ENCODE assay signal across 1 cellular context in the genomic region with DNA sequence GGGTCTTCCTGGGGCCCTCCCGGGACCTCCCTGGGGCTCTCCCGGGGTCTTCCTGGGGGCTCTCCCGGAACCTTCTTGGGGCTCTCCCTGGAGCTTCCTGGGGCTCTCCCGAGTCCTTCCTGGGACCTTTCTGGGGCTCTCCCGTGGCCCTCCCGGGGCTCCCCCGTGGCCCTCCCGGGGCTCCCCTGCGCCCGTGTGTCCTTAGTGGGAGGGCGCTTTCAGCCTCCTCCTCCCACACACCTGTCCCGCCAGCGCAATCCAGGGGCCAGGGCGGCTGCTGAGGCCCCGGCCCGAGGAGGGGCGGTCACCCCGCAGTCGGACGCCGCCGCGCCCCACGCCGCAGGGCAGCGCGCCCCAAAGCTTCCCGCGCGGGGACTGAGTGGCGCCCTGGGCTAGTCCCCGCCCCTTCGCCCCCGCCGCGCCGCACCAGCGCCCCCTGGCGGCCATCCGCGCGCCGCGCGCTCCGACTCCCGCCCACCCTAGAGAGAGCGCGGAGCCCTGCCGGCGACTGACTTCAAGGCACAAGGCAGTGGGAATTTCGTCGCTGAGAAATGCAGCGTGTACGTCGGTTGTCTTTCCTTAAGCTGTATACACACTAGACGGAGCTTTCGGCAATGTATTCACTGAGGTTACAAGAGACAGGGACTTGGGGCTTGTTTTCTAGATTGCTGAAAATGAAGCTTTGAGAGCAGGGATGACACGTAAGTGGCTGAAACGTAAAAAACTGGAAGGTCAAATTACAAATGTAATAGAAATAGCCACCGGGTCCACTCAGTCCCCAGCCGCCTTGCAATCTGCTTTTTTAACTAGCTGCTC.
A peak's percentile ranks its signal among the peaks of the same experiment; 100 is the strongest.
TF ChIP-seq lines count a peak whose summit lies in the region.

No MANE protein-coding gene starts in this region.

TF ChIP-seq in K562, 482 proteins besides CTCF, POLR2A, EP300 and RAD21 (continued from another document and continues in another):
- TF ChIP-seq, protein P1, sequence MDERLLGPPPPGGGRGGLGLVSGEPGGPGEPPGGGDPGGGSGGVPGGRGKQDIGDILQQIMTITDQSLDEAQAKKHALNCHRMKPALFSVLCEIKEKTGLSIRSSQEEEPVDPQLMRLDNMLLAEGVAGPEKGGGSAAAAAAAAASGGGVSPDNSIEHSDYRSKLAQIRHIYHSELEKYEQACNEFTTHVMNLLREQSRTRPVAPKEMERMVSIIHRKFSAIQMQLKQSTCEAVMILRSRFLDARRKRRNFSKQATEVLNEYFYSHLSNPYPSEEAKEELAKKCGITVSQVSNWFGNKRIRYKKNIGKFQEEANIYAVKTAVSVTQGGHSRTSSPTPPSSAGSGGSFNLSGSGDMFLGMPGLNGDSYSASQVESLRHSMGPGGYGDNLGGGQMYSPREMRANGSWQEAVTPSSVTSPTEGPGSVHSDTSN (CRISPR knock-in tag; IDR thresholded peaks at IDR 0.05; ENCODE audit: low read depth), result no peak
- TF ChIP-seq, protein P1 (tag; conservative IDR thresholded peaks at IDR 0.05; ENCODE audit: low read depth), result no peak
- TF ChIP-seq MAX (CRISPR knock-in tag; IDR thresholded peaks at IDR 0.05) (peak; percentile 68), ZNF232 (CRISPR knock-in tag; IDR thresholded peaks at IDR 0.05) (no peak), HDAC2 (IDR thresholded peaks at IDR 0.05) (no peak), RHOXF2B (CRISPR knock-in tag; conservative IDR thresholded peaks at IDR 0.05) (no peak), ZNF764 (CRISPR knock-in tag; IDR thresholded peaks at IDR 0.05; ENCODE audit: low read depth) (no peak), ZBTB26 (CRISPR knock-in tag; IDR thresholded peaks at IDR 0.05) (no peak), E2F3 (CRISPR knock-in tag; IDR thresholded peaks at IDR 0.05) (peak; percentile 92), ZNF133 (CRISPR knock-in tag; IDR thresholded peaks at IDR 0.05) (0 out of 2 replicates have a peak, but pooled peaks have one; percentile 27), TGIF2 (CRISPR knock-in tag; IDR thresholded peaks at IDR 0.05) (peak; percentile 43; the same call in 1 of the 2 replicates), SMAD4 (CRISPR knock-in tag; conservative IDR thresholded peaks at IDR 0.05) (peak; percentile 64), PML (IDR thresholded peaks at IDR 0.05; ENCODE audit: low read length) (0 out of 2 replicates have a peak, but pooled peaks have one; percentile 18), GATAD2B (IDR thresholded peaks at IDR 0.05; ENCODE audit: borderline replicate concordance) (peak; percentile 98), SAP30 (IDR thresholded peaks at IDR 0.05; ENCODE audit: borderline replicate concordance, insufficient read depth, low read depth, low read length, poor library complexity, severe bottlenecking) (no peak), FIP1L1 (IDR thresholded peaks at IDR 0.05; ENCODE audit: low read depth, low read length, poor library complexity, severe bottlenecking) (peak; percentile 45), TAL1 (IDR thresholded peaks at IDR 0.05) (no peak), ZNF354B (CRISPR knock-in tag; IDR thresholded peaks at IDR 0.05) (no peak), THAP7 (CRISPR knock-in tag; IDR thresholded peaks at IDR 0.05) (no peak), PHF21A (IDR thresholded peaks at IDR 0.05; ENCODE audit: borderline replicate concordance, low read depth) (no peak), ARNT (IDR thresholded peaks at IDR 0.05) (no peak), CSDE1 (IDR thresholded peaks at IDR 0.05) (no peak), MAFF (IDR thresholded peaks at IDR 0.05; ENCODE audit: low read length) (no peak), COPS2 (conservative IDR thresholded peaks at IDR 0.05) (no peak), KDM5B (IDR thresholded peaks at IDR 0.05; ENCODE audit: insufficient replicate concordance, low read depth, low read length) (peak; percentile 40), RB1 (IDR thresholded peaks at IDR 0.05; ENCODE audit: low read depth) (peak; percentile 100), FOXO4 (CRISPR knock-in tag; IDR thresholded peaks at IDR 0.05) (no peak), TCF3 (CRISPR knock-in tag; IDR thresholded peaks at IDR 0.05) (peak; percentile 26), ELF2 (CRISPR knock-in tag; IDR thresholded peaks at IDR 0.05) (no peak)
- TF ChIP-seq, protein P2, sequence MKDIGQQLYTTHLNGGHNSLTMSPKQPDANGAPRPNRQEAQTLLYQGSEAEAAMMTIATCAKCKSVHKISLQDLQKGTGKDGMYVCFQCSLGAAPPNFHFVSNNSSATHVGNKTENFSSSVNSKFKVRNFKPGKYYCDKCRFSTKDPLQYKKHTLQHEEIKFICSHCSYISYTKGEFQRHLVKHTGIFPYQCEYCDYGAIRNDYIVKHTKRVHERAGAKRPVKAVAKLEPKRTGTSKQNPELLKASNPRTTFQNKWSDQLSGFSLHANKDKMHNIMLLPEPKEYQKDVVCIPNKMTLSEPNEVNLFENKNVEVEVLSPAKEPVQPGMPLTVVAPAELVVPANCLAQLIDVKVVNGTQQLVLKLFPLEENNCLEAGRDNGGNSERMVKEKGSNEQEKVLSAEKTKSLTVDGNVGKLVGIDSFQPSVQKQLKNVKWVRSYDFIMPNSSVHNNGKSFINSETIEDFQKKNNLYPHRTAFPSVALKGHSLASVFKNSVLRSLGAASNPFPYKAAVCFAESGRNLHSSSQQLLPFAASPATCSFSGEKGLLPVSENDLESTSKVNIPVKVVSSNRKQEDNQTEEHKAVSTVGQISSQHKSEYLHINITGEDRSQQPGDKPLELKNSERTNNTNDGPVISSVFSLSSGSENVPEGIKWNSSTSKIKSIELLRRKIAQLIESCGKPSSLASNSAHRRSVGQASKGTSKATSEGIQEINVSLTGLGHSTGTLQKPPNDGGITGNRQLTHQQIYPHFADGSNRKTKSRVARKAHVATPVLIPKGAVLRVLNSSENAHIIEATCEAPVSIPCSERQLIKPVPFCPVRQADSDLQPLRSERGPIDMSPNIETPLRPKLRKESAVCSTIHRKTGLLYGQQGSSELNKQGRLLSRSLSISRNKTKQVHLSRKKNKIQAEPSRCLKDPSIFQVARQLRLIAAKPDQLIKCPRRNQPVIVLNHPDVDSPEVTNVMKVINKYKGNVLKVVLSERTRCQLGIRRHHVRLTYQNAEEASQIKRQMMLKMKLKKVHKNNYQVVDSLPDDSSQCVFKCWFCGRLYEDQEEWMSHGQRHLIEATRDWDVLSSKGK (CRISPR knock-in tag; IDR thresholded peaks at IDR 0.05), result no peak
- TF ChIP-seq, protein P3, sequence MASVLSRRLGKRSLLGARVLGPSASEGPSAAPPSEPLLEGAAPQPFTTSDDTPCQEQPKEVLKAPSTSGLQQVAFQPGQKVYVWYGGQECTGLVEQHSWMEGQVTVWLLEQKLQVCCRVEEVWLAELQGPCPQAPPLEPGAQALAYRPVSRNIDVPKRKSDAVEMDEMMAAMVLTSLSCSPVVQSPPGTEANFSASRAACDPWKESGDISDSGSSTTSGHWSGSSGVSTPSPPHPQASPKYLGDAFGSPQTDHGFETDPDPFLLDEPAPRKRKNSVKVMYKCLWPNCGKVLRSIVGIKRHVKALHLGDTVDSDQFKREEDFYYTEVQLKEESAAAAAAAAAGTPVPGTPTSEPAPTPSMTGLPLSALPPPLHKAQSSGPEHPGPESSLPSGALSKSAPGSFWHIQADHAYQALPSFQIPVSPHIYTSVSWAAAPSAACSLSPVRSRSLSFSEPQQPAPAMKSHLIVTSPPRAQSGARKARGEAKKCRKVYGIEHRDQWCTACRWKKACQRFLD (CRISPR knock-in tag; IDR thresholded peaks at IDR 0.05), result no peak
- TF ChIP-seq, protein P4, sequence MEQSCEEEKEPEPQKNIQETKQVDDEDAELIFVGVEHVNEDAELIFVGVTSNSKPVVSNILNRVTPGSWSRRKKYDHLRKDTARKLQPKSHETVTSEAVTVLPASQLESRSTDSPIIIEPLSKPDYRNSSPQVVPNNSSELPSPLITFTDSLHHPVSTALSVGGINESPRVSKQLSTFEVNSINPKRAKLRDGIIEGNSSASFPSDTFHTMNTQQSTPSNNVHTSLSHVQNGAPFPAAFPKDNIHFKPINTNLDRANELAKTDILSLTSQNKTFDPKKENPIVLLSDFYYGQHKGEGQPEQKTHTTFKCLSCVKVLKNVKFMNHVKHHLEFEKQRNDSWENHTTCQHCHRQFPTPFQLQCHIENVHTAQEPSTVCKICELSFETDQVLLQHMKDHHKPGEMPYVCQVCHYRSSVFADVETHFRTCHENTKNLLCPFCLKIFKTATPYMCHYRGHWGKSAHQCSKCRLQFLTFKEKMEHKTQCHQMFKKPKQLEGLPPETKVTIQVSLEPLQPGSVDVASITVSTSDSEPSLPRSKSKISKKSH (CRISPR knock-in tag; IDR thresholded peaks at IDR 0.05), result no peak
- TF ChIP-seq, protein P5, sequence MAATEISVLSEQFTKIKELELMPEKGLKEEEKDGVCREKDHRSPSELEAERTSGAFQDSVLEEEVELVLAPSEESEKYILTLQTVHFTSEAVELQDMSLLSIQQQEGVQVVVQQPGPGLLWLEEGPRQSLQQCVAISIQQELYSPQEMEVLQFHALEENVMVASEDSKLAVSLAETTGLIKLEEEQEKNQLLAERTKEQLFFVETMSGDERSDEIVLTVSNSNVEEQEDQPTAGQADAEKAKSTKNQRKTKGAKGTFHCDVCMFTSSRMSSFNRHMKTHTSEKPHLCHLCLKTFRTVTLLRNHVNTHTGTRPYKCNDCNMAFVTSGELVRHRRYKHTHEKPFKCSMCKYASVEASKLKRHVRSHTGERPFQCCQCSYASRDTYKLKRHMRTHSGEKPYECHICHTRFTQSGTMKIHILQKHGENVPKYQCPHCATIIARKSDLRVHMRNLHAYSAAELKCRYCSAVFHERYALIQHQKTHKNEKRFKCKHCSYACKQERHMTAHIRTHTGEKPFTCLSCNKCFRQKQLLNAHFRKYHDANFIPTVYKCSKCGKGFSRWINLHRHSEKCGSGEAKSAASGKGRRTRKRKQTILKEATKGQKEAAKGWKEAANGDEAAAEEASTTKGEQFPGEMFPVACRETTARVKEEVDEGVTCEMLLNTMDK (IDR thresholded peaks at IDR 0.05; ENCODE audit: borderline replicate concordance, insufficient read depth, low read depth, low read length, poor library complexity, severe bottlenecking), result peak; percentile 87
